ENCODE assay signal across 27 cellular contexts in the genomic region with DNA sequence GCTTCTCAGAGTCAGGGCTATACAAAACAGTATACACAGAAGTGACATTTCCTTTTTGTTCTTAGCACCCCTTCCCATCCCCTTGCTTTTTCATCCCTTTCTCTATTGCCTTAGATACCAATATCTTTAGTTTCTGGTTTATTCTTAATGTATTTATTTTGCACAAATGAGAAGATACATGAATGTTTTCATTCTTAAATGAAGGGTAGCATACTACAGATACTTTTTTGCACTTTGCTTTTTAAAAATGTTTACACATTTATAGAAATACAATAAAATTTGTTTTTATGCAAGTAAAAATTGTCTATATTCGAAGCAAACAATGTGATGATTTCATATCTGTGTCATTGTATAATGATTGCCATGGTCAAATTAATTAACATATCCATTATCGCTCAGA.
"Had no signal": no experiment of that assay in that cellular context is flagged by ENCODE, and none has a peak within 500 bp of the region (broad histone marks: within the 10 kb centered on the region; RNA-seq: fewer than 3 reads in every experiment).

No MANE protein-coding gene starts in this region.

- DNase-seq: colonic mucosa; cortex of kidney; effector CD8-positive, alpha-beta T cell; effector memory CD8-positive, alpha-beta T cell; endodermal cell; erythroblast; esophagus squamous epithelium; foreskin fibroblast; heart left ventricle; hypothalamus; immature natural killer cell; islet precursor cell; left cardiac atrium; left lung; left ventricle myocardium superior; lower lobe of right lung; mesenchymal stem cell; mucosa of descending colon; naive B cell; naive thymus-derived CD8-positive, alpha-beta T cell had no signal

- H3K36me3 ChIP-seq: colonic mucosa, esophagus squamous epithelium, gastroesophageal sphincter, heart left ventricle, left lung, lower lobe of right lung had no signal

- H3K4me3 Mint-ChIP-seq: dendritic cell treated with granulocyte-macrophage colony-stimulating factor and Interleukin-4, amounts not matched to agents 40 ng/mL and 50 ng/mL, for 4 days; effector memory CD8-positive, alpha-beta T cell; endodermal cell; immature natural killer cell; mesothelial cell of epicardium; naive B cell; naive thymus-derived CD8-positive, alpha-beta T cell had no signal

- H3K4me2 ChIP-seq: hepatocyte had no signal

- H3K27ac Mint-ChIP-seq: dendritic cell treated with granulocyte-macrophage colony-stimulating factor and Interleukin-4, amounts not matched to agents 40 ng/mL and 50 ng/mL, for 4 days; effector memory CD8-positive, alpha-beta T cell; endodermal cell; immature natural killer cell; mesothelial cell of epicardium; naive B cell; naive thymus-derived CD8-positive, alpha-beta T cell had no signal

- H3K4me1 Mint-ChIP-seq: endodermal cell, immature natural killer cell, mesothelial cell of epicardium had no signal

- H3K9me3 ChIP-seq: colonic mucosa, esophagus squamous epithelium, gastroesophageal sphincter, left lung, lower lobe of right lung, mucosa of descending colon had no signal

- H3K27ac ChIP-seq: colonic mucosa, epithelial cell of prostate, esophagus squamous epithelium, gastroesophageal sphincter, heart left ventricle, hepatocyte, left lung, lower lobe of right lung had no signal

- H3K27me3 Mint-ChIP-seq: dendritic cell treated with granulocyte-macrophage colony-stimulating factor and Interleukin-4, amounts not matched to agents 40 ng/mL and 50 ng/mL, for 4 days had no signal

- H3K9me3 Mint-ChIP-seq: effector memory CD8-positive, alpha-beta T cell had no signal

- H3K27me3 ChIP-seq: colonic mucosa, esophagus squamous epithelium, gastroesophageal sphincter, hepatocyte, left lung had no signal

- H3K4me3 ChIP-seq: colonic mucosa, esophagus squamous epithelium, gastroesophageal sphincter, heart left ventricle, hepatocyte, left lung, lower lobe of right lung, mucosa of descending colon had no signal

- FAIRE-seq: frontal cortex had no signal

- H3K4me1 ChIP-seq: colonic mucosa, esophagus squamous epithelium, gastroesophageal sphincter, left lung, lower lobe of right lung had no signal

- ATAC-seq: effector memory CD8-positive, alpha-beta T cell; esophagus mucosa; gastroesophageal sphincter; heart left ventricle; left cardiac atrium; left lung; left ventricle myocardium superior; lower lobe of right lung; mucosa of descending colon; naive thymus-derived CD8-positive, alpha-beta T cell had no signal

- H3K36me3 Mint-ChIP-seq: immature natural killer cell; naive B cell; naive thymus-derived CD8-positive, alpha-beta T cell had no signal
